8 cellular contexts compared by ENCODE assay signal in the genomic region with DNA sequence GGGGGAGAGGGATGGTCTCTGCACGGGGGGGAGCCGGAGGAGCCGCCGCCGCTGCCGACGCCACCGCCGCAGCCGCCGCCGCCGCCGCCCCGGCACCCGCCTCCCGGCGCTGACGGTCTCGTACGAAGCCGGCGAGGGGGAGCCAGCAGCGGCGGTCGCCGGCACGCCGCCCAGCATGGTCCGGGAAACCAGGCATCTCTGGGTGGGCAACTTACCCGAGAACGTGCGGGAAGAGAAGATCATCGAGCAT. TPM values are rescaled to one million over a fixed set of nuclear protein-coding genes. Genes with fewer than 3 reads are reported as not detected.
DNase-seq lines count a peak whose midpoint lies in the region; ATAC-seq and TF ChIP-seq lines count a peak whose summit lies in the region.

No MANE protein-coding gene starts in this region.

- peak in 2 of 4 donors; percentile 12 to 67 for TF ChIP-seq POLR2A in upper lobe of left lung (IDR thresholded peaks at IDR 0.05)

- H3K27me3 Mint-ChIP-seq in activated naive CD4-positive, alpha-beta T cell treated with anti-CD3 and anti-CD28 coated beads, Interleukin-2, amount 10 ng/mL, durations not matched to agents 7 days and 5 days = no peaks in the 10 kb centered on the region
- no peaks in the 10 kb centered on the region for H3K27me3 Mint-ChIP-seq in memory B cell

- TF ChIP-seq EP300 in upper lobe of left lung (IDR thresholded peaks at IDR 0.05) = no peak

- H3K4me3 ChIP-seq in astrocyte of the cerebellum (ENCODE audit: low read depth, low read length) = peak overlapping the region; percentile 90
- peak overlapping the region; percentile 69 to 94 (median 86) for H3K4me3 ChIP-seq in upper lobe of left lung

- TF ChIP-seq CTCF in astrocyte of the cerebellum (IDR thresholded peaks at IDR 0.05; ENCODE audit: low read depth, low read length, missing control alignments) (no peak), upper lobe of left lung (IDR thresholded peaks at IDR 0.05) (no peak)

- H3K27ac ChIP-seq in upper lobe of left lung = peak overlapping the region; percentile 92 to 99 (median 97)

- in situ Hi-C loops in astrocyte of the cerebellum (cut with HindIII; ENCODE audit: low sequenced_read_pairs) = no loop called here

- H3K27ac Mint-ChIP-seq in activated naive CD4-positive, alpha-beta T cell treated with anti-CD3 and anti-CD28 coated beads, Interleukin-2, amount 10 ng/mL, durations not matched to agents 7 days and 5 days = peak overlapping the region; percentile 97
- peak overlapping the region; percentile 95 for H3K27ac Mint-ChIP-seq in memory B cell

- ATAC-seq in memory B cell (ENCODE audit: low read depth) = no peak
- ATAC-seq in upper lobe of left lung (ENCODE audit: low FRiP score in 2 of 2) = no peak
- ATAC-seq in GM21786 (IDR thresholded peaks at IDR 0.05; ENCODE audit: unreplicated experiment) = no peak

- H3K27me3 ChIP-seq in upper lobe of left lung = no peaks in the 10 kb centered on the region

- H3K36me3 Mint-ChIP-seq in activated naive CD4-positive, alpha-beta T cell treated with anti-CD3 and anti-CD28 coated beads, Interleukin-2, amount 10 ng/mL, durations not matched to agents 7 days and 5 days = peaks cover 12% of the 10 kb centered on the region
- H3K36me3 Mint-ChIP-seq in memory B cell = no peaks in the 10 kb centered on the region

- peak overlapping the region; percentile 95 for H3K4me3 Mint-ChIP-seq in activated naive CD4-positive, alpha-beta T cell treated with anti-CD3 and anti-CD28 coated beads, Interleukin-2, amount 10 ng/mL, durations not matched to agents 7 days and 5 days
- peak overlapping the region; percentile 92 for H3K4me3 Mint-ChIP-seq in memory B cell

- peaks cover 0 to 4% (median 0%) of the 10 kb centered on the region in 4 donors for H3K9me3 ChIP-seq in upper lobe of left lung

- H3K9me3 Mint-ChIP-seq in activated naive CD4-positive, alpha-beta T cell treated with anti-CD3 and anti-CD28 coated beads, Interleukin-2, amount 10 ng/mL, durations not matched to agents 7 days and 5 days = no peaks in the 10 kb centered on the region
- no peaks in the 10 kb centered on the region for H3K9me3 Mint-ChIP-seq in memory B cell

- 0% methylated on average over 13 of the region's 34 CpGs; no CpG with 5 or more reads in 1 of the 2 donors for WGBS in upper lobe of left lung, 2 donors

- peaks cover 29 to 47% (median 41%) of the 10 kb centered on the region in 4 donors for H3K4me1 ChIP-seq in upper lobe of left lung

- peaks cover 59% of the 10 kb centered on the region for H3K4me1 Mint-ChIP-seq in activated naive CD4-positive, alpha-beta T cell treated with anti-CD3 and anti-CD28 coated beads, Interleukin-2, amount 10 ng/mL, durations not matched to agents 7 days and 5 days
- H3K4me1 Mint-ChIP-seq in memory B cell = peaks cover 20% of the 10 kb centered on the region

- CTCF ChIA-PET in activated naive CD4-positive, alpha-beta T cell treated with anti-CD3 and anti-CD28 coated beads, Interleukin-2, amount 10 ng/mL, durations not matched to agents 7 days and 5 days (lab: Charles Lee) = interaction anchor here (1.1 to 2.7 kb wide), 2 partner anchors 15 to 72 kb away, joined by 3 to 12 read pairs; no protein-coding TSS in a partner anchor

- DNase-seq in activated naive CD4-positive, alpha-beta T cell treated with anti-CD3 and anti-CD28 coated beads, Interleukin-2, amount 10 ng/mL, durations not matched to agents 7 days and 5 days = no peak
- no peak for DNase-seq in activated naive CD4-positive, alpha-beta T cell treated with Interleukin-2 at 50 U/mL for 16 hours
- DNase-seq in astrocyte of the cerebellum (ENCODE audit: low read depth) (no peak), memory B cell (ENCODE audit: low spot score in 2 of 2) (no peak), upper lobe of left lung (no peak), NCI-H345 treated with DMSO at 0.1 percent for 48 hours (lab: John Stamatoyannopoulos, UW; ENCODE audit: unreplicated experiment) (no peak), COR-L47 (lab: John Stamatoyannopoulos, UW) (no peak)

- no peaks in the 10 kb centered on the region for H3K36me3 ChIP-seq in upper lobe of left lung

RNA-seq across cellular contexts. Expression of gene SPEN, which starts 0.3 kb away (rescaled TPM):
- total RNA-seq in upper lobe of left lung = 10 to 100 TPM; 41.5 to 73.3 (median 51.3) TPM

RNA-seq across cellular contexts. Expression of gene UQCRHL, which starts 40.4 kb away (rescaled TPM):
- 1 to 10 TPM in 5 of 6 donors, under 1 TPM in 1; 0.57 to 2.1 (median 1.1) TPM for total RNA-seq in upper lobe of left lung
